In the genomic region with DNA sequence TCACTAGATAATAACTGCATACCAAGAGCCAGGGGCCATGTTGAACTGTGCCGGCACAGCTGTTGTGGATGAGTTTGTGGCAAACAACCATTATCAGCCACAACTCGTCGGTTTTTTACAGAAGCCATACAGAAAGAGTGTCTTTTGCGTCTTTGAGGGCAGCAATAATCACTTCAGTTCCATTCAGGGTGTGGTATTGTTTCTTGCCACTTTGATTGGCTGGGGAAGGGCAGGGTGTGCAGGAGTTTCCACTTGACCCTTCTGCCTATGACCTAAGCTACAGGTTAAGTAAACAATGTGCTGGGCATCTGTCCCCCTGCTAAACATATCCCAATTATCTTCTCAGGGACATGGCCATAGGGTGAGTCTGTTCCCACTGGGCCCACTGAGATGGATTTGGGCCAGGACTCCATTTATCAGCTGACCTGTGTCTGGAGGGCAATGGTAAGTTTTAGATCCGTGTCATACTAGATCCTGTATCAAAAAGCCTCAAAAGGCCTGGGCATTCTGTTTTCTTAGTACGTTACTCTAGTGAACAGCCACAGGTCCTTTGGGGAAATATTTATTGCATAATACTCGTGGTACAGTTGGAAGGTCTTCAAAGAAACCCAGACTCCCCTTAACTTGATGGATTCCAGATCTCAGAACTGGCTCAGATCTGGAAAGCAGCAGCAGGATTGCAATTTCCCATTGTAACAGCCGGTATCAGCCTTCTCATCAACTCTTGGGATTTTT, we compare ENCODE assay signal across 1 cellular context.
TF ChIP-seq lines count a peak whose summit lies in the region.

No MANE protein-coding gene starts in this region.

TF ChIP-seq in HCT116, 20 proteins besides CTCF, POLR2A, EP300 and RAD21 (continued from another document):
- TF ChIP-seq, protein P1, sequence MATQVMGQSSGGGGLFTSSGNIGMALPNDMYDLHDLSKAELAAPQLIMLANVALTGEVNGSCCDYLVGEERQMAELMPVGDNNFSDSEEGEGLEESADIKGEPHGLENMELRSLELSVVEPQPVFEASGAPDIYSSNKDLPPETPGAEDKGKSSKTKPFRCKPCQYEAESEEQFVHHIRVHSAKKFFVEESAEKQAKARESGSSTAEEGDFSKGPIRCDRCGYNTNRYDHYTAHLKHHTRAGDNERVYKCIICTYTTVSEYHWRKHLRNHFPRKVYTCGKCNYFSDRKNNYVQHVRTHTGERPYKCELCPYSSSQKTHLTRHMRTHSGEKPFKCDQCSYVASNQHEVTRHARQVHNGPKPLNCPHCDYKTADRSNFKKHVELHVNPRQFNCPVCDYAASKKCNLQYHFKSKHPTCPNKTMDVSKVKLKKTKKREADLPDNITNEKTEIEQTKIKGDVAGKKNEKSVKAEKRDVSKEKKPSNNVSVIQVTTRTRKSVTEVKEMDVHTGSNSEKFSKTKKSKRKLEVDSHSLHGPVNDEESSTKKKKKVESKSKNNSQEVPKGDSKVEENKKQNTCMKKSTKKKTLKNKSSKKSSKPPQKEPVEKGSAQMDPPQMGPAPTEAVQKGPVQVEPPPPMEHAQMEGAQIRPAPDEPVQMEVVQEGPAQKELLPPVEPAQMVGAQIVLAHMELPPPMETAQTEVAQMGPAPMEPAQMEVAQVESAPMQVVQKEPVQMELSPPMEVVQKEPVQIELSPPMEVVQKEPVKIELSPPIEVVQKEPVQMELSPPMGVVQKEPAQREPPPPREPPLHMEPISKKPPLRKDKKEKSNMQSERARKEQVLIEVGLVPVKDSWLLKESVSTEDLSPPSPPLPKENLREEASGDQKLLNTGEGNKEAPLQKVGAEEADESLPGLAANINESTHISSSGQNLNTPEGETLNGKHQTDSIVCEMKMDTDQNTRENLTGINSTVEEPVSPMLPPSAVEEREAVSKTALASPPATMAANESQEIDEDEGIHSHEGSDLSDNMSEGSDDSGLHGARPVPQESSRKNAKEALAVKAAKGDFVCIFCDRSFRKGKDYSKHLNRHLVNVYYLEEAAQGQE (IDR thresholded peaks at IDR 0.05; ENCODE audit: low read depth): no peak
TF ChIP-seq in HCT116: peak in this region for 0.
